Comparison of ENCODE assay signal across 8 cellular contexts in the genomic region with DNA sequence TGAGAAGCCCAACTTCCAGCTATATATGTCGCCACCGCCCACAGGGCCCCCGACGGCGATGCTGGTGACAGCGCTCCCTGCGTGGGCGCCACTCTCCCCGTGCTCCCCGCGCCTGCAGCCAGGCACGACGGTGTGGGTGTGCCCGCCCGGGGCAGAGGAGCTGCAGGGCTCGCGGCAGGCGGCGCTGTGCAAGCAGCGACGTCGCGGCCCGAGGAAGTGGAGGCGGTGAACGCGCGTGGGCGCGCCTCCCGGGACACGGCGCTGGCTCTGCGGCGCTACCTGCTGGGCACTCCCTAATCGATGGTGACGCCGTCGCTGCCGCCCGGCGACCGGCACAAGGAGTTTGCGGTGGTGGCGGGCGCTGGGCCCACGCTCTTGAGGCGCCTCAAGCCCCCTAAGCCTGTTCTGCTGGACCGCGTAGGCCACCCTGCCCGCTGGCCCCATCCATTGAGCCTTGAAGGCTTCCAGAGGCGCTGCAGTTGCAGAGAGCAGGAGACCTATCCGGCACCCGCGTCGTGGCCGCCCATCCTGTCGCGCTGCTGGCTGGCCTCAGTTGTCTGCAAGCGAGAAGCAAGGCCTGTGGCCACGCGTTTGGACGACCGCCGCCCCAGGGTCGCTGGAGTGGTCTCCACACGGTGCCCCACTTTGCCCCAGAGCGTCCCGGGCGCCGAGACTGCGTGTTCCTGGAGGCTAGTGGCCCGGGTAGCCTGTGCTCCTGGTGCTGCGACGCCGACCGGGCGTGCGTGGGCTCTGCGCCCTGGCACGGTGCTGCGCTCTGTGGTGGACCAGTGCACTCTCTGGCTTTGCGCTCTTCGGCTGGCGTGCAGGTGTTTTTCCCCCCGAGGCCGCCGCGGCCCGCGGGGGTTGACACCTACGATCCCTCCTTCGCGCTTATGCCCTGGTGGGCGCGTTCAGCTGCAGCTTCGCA. TPM values are rescaled to one million over a fixed set of nuclear protein-coding genes. Genes with fewer than 3 reads are reported as not detected.
DNase-seq lines count a peak whose midpoint lies in the region; ATAC-seq and TF ChIP-seq lines count a peak whose summit lies in the region.

No MANE protein-coding gene starts in this region.

- no peak for ATAC-seq in thoracic aorta (ENCODE audit: insufficient number of reproducible peaks, low FRiP score, low read depth)
- ATAC-seq in HG03469 (IDR thresholded peaks at IDR 0.05; ENCODE audit: unreplicated experiment), result no peak
- no peak for ATAC-seq in HG03354 (IDR thresholded peaks at IDR 0.05; ENCODE audit: poor library complexity, severe bottlenecking, unreplicated experiment)

- H3K4me1 Mint-ChIP-seq in HFFc6 (ENCODE audit: low read depth), result no peaks in the 10 kb centered on the region

- H3K36me3 ChIP-seq in neutrophil (no peaks in the 10 kb centered on the region), thoracic aorta (no peaks in the 10 kb centered on the region)

- peaks cover 69% of the 10 kb centered on the region for H3K27me3 ChIP-seq in neutrophil
- H3K27me3 ChIP-seq in thoracic aorta (replicated peaks; ENCODE audit: insufficient read depth), result no peaks in the 10 kb centered on the region

- peaks cover 28% of the 10 kb centered on the region for H3K27me3 Mint-ChIP-seq in HFFc6 (ENCODE audit: insufficient read depth)

- peaks cover 11% of the 10 kb centered on the region; the same call in 1 of the 2 replicates for H3K9me3 Mint-ChIP-seq in HFFc6

- no peak overlapping the region for H3K4me3 Mint-ChIP-seq in HFFc6

- H3K27ac Mint-ChIP-seq in HFFc6, result no peak overlapping the region

- DNase-seq in HFFc6, result no peak
- DNase-seq in activated CD4-positive, alpha-beta T cell treated with anti-CD3 and anti-CD28 coated beads, Interleukin-2, amount 50 U/mL, for 1 hour, result peak; percentile 84
- DNase-seq in effector CD8-positive, alpha-beta T cell (lab: John Stamatoyannopoulos, UW), result peak; percentile 65
- DNase-seq in thoracic aorta (ENCODE audit: low spot score), result no peak
- DNase-seq in GM19240 (ENCODE audit: insufficient read length, low spot score), result no peak

- peaks cover 5% of the 10 kb centered on the region; the same call in 1 of the 2 replicates for H3K36me3 Mint-ChIP-seq in HFFc6 (ENCODE audit: low read depth)

- H3K9me3 ChIP-seq in neutrophil, result no peaks in the 10 kb centered on the region
- no peaks in the 10 kb centered on the region for H3K9me3 ChIP-seq in thoracic aorta

- H3K27ac ChIP-seq in neutrophil (peak overlapping the region; percentile 57), thoracic aorta (no peak overlapping the region)

- peak; percentile 59 for TF ChIP-seq CTCF in HFFc6 (IDR thresholded peaks at IDR 0.05)
- peak; percentile 76 for TF ChIP-seq CTCF in neutrophil (IDR thresholded peaks at IDR 0.05)
- TF ChIP-seq CTCF in thoracic aorta (IDR thresholded peaks at IDR 0.05), result no peak

- H3K4me1 ChIP-seq in neutrophil (ENCODE audit: control insufficient read depth in 1 of 2, insufficient read depth in 1 of 2, low read depth in 1 of 2, low read length in 1 of 2), result peaks cover 54 to 55% of the 10 kb centered on the region in 2 experiments
- peaks cover 0 to 14% of the 10 kb centered on the region in 2 donors for H3K4me1 ChIP-seq in thoracic aorta (ENCODE audit: control insufficient read depth in 1 of 2, low read depth in 2 of 2)

- H3K4me3 ChIP-seq in neutrophil (ENCODE audit: low read depth in 1 of 2, low read length in 1 of 2) (peak overlapping the region; percentile 53 to 58), thoracic aorta (peak overlapping the region; percentile 55)

RNA-seq across cellular contexts. Expression of gene LRFN3, which starts 23.1 kb away (rescaled TPM):
- 10 to 100 TPM; 15.3 to 21.0 (median 19.1) TPM for total RNA-seq in HFFc6 (2021; fragmentation: NEBNext Ultra II Directional; extraction: Animal tissue kit (Norgen Biotek cat#: 25700))
- total RNA-seq in thoracic aorta, result 10 to 100 TPM; 14.3 to 26.7 TPM

RNA-seq across cellular contexts. Expression of gene SDHAF1, which starts 35.7 kb away (rescaled TPM):
- 10 to 100 TPM in 2 of 6 experiments, 1 to 10 TPM in 4; 8.2 to 12.5 (median 8.9) TPM for total RNA-seq in HFFc6 (2021; fragmentation: NEBNext Ultra II Directional; extraction: Animal tissue kit (Norgen Biotek cat#: 25700))
- total RNA-seq in thoracic aorta, result 10 to 100 TPM; 43.0 to 70.5 TPM

RNA-seq across cellular contexts. Expression of gene SYNE4, which starts 49.3 kb away (rescaled TPM):
- total RNA-seq in HFFc6 (2021; fragmentation: NEBNext Ultra II Directional; extraction: Animal tissue kit (Norgen Biotek cat#: 25700)), result under 1 TPM; 0.07 to 0.40 (median 0.29) TPM
- 1 to 10 TPM in 1 of 2 donors, under 1 TPM in 1; 0.92 to 2.4 TPM for total RNA-seq in thoracic aorta

RNA-seq across cellular contexts. Expression of gene TYROBP, which starts 51.2 kb away (rescaled TPM):
- total RNA-seq in HFFc6 (2021; fragmentation: NEBNext Ultra II Directional; extraction: Animal tissue kit (Norgen Biotek cat#: 25700)), result not detected
- 100 to 1,000 TPM; 155 to 247 TPM for total RNA-seq in thoracic aorta

RNA-seq across cellular contexts. Expression of gene ALKBH6, which starts 54.7 kb away (rescaled TPM):
- 10 to 100 TPM; 25.3 to 31.5 (median 28.5) TPM for total RNA-seq in HFFc6 (2021; fragmentation: NEBNext Ultra II Directional; extraction: Animal tissue kit (Norgen Biotek cat#: 25700))
- total RNA-seq in thoracic aorta, result 10 to 100 TPM; 19.8 to 55.8 TPM

Comparison
In these comparisons a context has a peak if more than half of its experiments do, and no peak if none do; other contexts are left out.
1. DNase-seq: peak in activated CD4-positive, alpha-beta T cell treated with anti-CD3 and anti-CD28 coated beads, Interleukin-2, amount 50 U/mL, for 1 hour (single experiment) and effector CD8-positive, alpha-beta T cell (single experiment); none in HFFc6 (single experiment), thoracic aorta (single experiment) and GM19240 (single experiment).